Comparison of ENCODE assay signal across 11 cellular contexts in the genomic region with DNA sequence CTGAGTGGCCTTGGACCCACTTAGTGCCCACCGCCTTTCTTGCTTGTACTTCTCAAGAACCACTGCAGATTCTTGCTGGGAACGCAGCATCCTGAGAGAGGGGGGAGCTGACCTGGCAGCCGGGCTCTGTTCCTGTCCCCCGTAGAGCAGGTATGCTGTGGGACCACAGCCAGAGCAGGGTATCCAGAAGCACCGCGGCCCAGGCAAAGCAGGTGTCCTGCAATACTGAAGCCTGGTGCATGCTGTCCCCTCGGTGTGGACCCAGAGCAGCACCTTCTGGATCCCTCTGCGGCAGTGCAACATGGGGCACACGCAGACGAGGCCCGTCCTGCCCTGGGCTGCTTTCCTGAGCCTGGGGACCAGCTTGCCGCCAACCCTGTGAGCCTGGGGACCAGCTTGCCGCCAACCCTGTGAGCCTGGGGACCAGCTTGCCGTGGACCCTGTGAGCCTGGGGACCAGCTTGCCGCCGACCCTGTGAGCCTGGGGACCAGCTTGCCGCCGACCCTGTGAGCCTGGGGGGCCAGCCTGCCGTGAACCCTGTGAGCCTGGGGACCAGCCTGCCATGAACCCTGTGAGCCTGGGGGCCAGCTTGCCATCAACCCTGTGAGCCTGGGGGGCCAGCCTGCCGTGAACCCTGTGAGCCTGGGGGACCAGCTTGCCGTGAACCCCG.
"Had no signal": no experiment of that assay in that cellular context is flagged by ENCODE, and none has a peak within 500 bp of the region (broad histone marks: within the 10 kb centered on the region; RNA-seq: fewer than 3 reads in every experiment).

No MANE protein-coding gene starts in this region.

- H3K4me2 ChIP-seq: KMS-11 had no signal

- H3K4me1 Mint-ChIP-seq: IgD-negative memory B cell had no signal

- H2AFZ ChIP-seq: GM23248 had no signal

- H3K27ac Mint-ChIP-seq: HFFc6, IgD-negative memory B cell had no signal

- H3K9me3 ChIP-seq: HAP-1 had no signal

- FAIRE-seq: H54, HepG2 had no signal

- DNase-seq: GM23248, GOT3, HFFc6, KBM-7 had no signal

- H3K36me3 ChIP-seq: HAP-1 had no signal

- H3K27ac ChIP-seq: GM23248, HL-60, KMS-11 had no signal

- H3K9ac ChIP-seq: GM23248, KMS-11 had no signal

- H3K4me3 ChIP-seq: GM23248, HAP-1 had no signal

- H3K4me1 ChIP-seq: HAP-1 had no signal

- H3K4me3 Mint-ChIP-seq: HFFc6, IgD-negative memory B cell had no signal

- ATAC-seq: HCT116, HepG2 had no signal
